In genomic region chr3:144282313-144282712, GRCh38 we compare ENCODE assay signal across 33 cellular contexts.
"Had no signal": no experiment of that assay in that cellular context is flagged by ENCODE, and none has a peak within 500 bp of the region (broad histone marks: within the 10 kb centered on the region; RNA-seq: fewer than 3 reads in every experiment).

No MANE protein-coding gene starts in this region.

- DNase-seq: activated CD4-positive, alpha-beta memory T cell treated with anti-CD3 and anti-CD28 coated beads, Interleukin-2, amount 10 ng/mL, durations not matched to agents 7 days and 5 days; activated CD4-positive, alpha-beta T cell treated with anti-CD3 and anti-CD28 coated beads for 4 hours; activated CD4-positive, alpha-beta T cell treated with anti-CD3 and anti-CD28 coated beads, Interleukin-2, amount 10 ng/mL, durations not matched to agents 7 days and 5 days; activated CD4-positive, alpha-beta T cell treated with anti-CD3 and anti-CD28 coated beads, Interleukin-2, amount 50 U/mL, for 4 hours; activated CD4-positive, CD25-positive, alpha-beta regulatory T cell; activated CD4-positive, CD25-positive, alpha-beta regulatory T cell treated with anti-CD3 and anti-CD28 coated beads, Interleukin-2, amount 50 U/mL, for 72 hours; activated CD8-positive, alpha-beta memory T cell treated with anti-CD3 and anti-CD28 coated beads, Interleukin-2, amount 50 U/mL, for 48 hours; activated effector memory CD4-positive, alpha-beta T cell treated with Interleukin-2 at 50 U/mL for 16 hours; activated gamma-delta T cell treated with Interleukin-2 at 50 U/mL for 16 hours; activated naive CD4-positive, alpha-beta T cell treated with anti-CD3 and anti-CD28 coated beads, Interleukin-2, amount 50 U/mL, for 16 hours; activated naive CD4-positive, alpha-beta T cell treated with Interleukin-2 at 50 U/mL for 16 hours; activated T-cell treated with anti-CD3 and anti-CD28 coated beads for 4 hours; activated T-cell treated with anti-CD3 and anti-CD28 coated beads, Interleukin-2, amount 50 U/mL, for 24 hours; amygdala; aorta; body of pancreas; caudate nucleus; cortex of kidney; dermis blood vessel endothelial cell; effector CD4-positive, alpha-beta T cell; effector memory CD8-positive, alpha-beta T cell; erythroblast; foreskin keratinocyte; gastrocnemius medialis; glutamatergic neuron; heart left ventricle; T-helper 17 cell; T1000; WERI-Rb-1 had no signal

- H3K27me3 Mint-ChIP-seq: activated CD4-positive, alpha-beta memory T cell treated with anti-CD3 and anti-CD28 coated beads, Interleukin-2, amount 10 ng/mL, durations not matched to agents 7 days and 5 days; activated naive CD8-positive, alpha-beta T cell; activated T-cell treated with anti-CD3 and anti-CD28 coated beads, Interleukin-2, amount 50 U/mL, for 24 hours; effector memory CD8-positive, alpha-beta T cell; T-helper 17 cell had no signal

- H3K9me3 Mint-ChIP-seq: activated CD4-positive, alpha-beta memory T cell treated with anti-CD3 and anti-CD28 coated beads, Interleukin-2, amount 10 ng/mL, durations not matched to agents 7 days and 5 days; activated CD4-positive, alpha-beta T cell treated with anti-CD3 and anti-CD28 coated beads, Interleukin-2, amount 10 ng/mL, durations not matched to agents 7 days and 5 days; activated T-cell treated with anti-CD3 and anti-CD28 coated beads, Interleukin-2, amount 50 U/mL, for 24 hours; activated T-helper 17 cell treated with anti-CD3 and anti-CD28 coated beads, Interleukin-2, amount 50 U/mL, for 72 hours; T-helper 2 cell treated with Interferon-gamma antibody and Interleukin-4, amounts not matched to agents 5 μg/mL and 100 μg/mL, for 36 hours had no signal

- H3K4me3 Mint-ChIP-seq: activated CD4-positive, alpha-beta memory T cell treated with anti-CD3 and anti-CD28 coated beads, Interleukin-2, amount 10 ng/mL, durations not matched to agents 7 days and 5 days; activated CD4-positive, alpha-beta T cell treated with anti-CD3 and anti-CD28 coated beads, Interleukin-2, amount 10 ng/mL, durations not matched to agents 7 days and 5 days; activated naive CD8-positive, alpha-beta T cell; activated T-cell treated with anti-CD3 and anti-CD28 coated beads, Interleukin-2, amount 50 U/mL, for 24 hours; activated T-helper 17 cell treated with anti-CD3 and anti-CD28 coated beads, Interleukin-2, amount 50 U/mL, for 72 hours; effector memory CD8-positive, alpha-beta T cell; T-helper 17 cell; T-helper 2 cell treated with Interferon-gamma antibody and Interleukin-4, amounts not matched to agents 5 μg/mL and 100 μg/mL, for 36 hours had no signal

- H3K27ac ChIP-seq: body of pancreas, esophagus muscularis mucosa, foreskin keratinocyte, gastrocnemius medialis, heart left ventricle, WERI-Rb-1 had no signal

- H3K4me1 Mint-ChIP-seq: activated CD4-positive, alpha-beta memory T cell treated with anti-CD3 and anti-CD28 coated beads, Interleukin-2, amount 10 ng/mL, durations not matched to agents 7 days and 5 days; activated CD4-positive, alpha-beta T cell treated with anti-CD3 and anti-CD28 coated beads, Interleukin-2, amount 10 ng/mL, durations not matched to agents 7 days and 5 days; activated T-helper 17 cell treated with anti-CD3 and anti-CD28 coated beads, Interleukin-2, amount 50 U/mL, for 72 hours; T-helper 17 cell had no signal

- H3K9me3 ChIP-seq: body of pancreas, esophagus muscularis mucosa, gastrocnemius medialis, heart left ventricle had no signal

- ATAC-seq: activated T-helper 17 cell treated with anti-CD3 and anti-CD28 coated beads, Interleukin-2, amount 50 U/mL, for 72 hours; body of pancreas; effector memory CD8-positive, alpha-beta T cell; foreskin keratinocyte; gastrocnemius medialis; heart left ventricle; T-helper 17 cell had no signal

- H3K4me1 ChIP-seq: body of pancreas, esophagus muscularis mucosa, foreskin keratinocyte, gastrocnemius medialis, heart left ventricle had no signal

- H3K27me3 ChIP-seq: body of pancreas, esophagus muscularis mucosa, foreskin keratinocyte, gastrocnemius medialis, heart left ventricle had no signal

- H3K27ac Mint-ChIP-seq: activated CD4-positive, alpha-beta memory T cell treated with anti-CD3 and anti-CD28 coated beads, Interleukin-2, amount 10 ng/mL, durations not matched to agents 7 days and 5 days; activated CD4-positive, alpha-beta T cell treated with anti-CD3 and anti-CD28 coated beads, Interleukin-2, amount 10 ng/mL, durations not matched to agents 7 days and 5 days; activated naive CD8-positive, alpha-beta T cell; activated T-cell treated with anti-CD3 and anti-CD28 coated beads, Interleukin-2, amount 50 U/mL, for 24 hours; activated T-helper 17 cell treated with anti-CD3 and anti-CD28 coated beads, Interleukin-2, amount 50 U/mL, for 72 hours; effector memory CD8-positive, alpha-beta T cell; T-helper 17 cell; T-helper 2 cell treated with Interferon-gamma antibody and Interleukin-4, amounts not matched to agents 5 μg/mL and 100 μg/mL, for 36 hours had no signal

- H3K36me3 Mint-ChIP-seq: activated naive CD8-positive, alpha-beta T cell had no signal

- H3K36me3 ChIP-seq: esophagus muscularis mucosa, gastrocnemius medialis, heart left ventricle, WERI-Rb-1 had no signal

- H3K4me3 ChIP-seq: body of pancreas, esophagus muscularis mucosa, gastrocnemius medialis, heart left ventricle had no signal
